In the genomic region with DNA sequence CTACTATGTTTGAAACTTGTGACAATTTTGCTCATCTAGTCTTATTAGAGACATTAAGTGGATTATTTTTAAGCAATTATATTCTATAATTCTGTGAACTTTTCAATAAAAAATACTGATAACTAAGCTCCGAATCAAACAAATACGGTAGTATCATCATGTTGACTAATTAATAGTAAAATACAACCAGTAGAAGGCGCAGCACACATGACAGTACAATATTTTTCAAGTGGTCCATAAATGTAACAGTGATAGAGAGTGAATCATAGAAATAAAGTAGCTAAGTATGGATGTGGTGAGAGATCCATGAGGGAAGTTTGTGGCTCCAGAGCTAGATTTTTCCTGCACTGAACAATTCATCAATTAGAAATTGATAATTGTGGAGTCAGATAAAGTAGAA, we compare ENCODE assay signal across 15 cellular contexts.
"Had no signal": no experiment of that assay in that cellular context is flagged by ENCODE, and none has a peak within 500 bp of the region (broad histone marks: within the 10 kb centered on the region; RNA-seq: fewer than 3 reads in every experiment).

No MANE protein-coding gene starts in this region.

- DNase-seq: activated CD4-positive, alpha-beta T cell treated with anti-CD3 and anti-CD28 coated beads, Interleukin-2, amount 50 U/mL, for 48 hours; activated CD4-positive, CD25-positive, alpha-beta regulatory T cell treated with anti-CD3 and anti-CD28 coated beads, Interleukin-2, amount 50 U/mL, for 72 hours; activated effector memory CD4-positive, alpha-beta T cell treated with anti-CD3 and anti-CD28 coated beads, Interleukin-2, amount 50 U/mL, for 16 hours; activated T-cell treated with anti-CD3 and anti-CD28 coated beads, Interleukin-2, amount 50 U/mL, for 4 hours; amniotic stem cell; body of pancreas; central memory CD4-positive, alpha-beta T cell; head of caudate nucleus; natural killer cell; nucleus accumbens had no signal

- H3K9me3 Mint-ChIP-seq: dendritic cell treated with granulocyte-macrophage colony-stimulating factor and Interleukin-4, amounts not matched to agents 40 ng/mL and 50 ng/mL, for 4 days had no signal

- H3K9me3 ChIP-seq: body of pancreas, right atrium auricular region had no signal

- H3K4me1 ChIP-seq: body of pancreas, right atrium auricular region had no signal

- ATAC-seq: activated naive CD4-positive, alpha-beta T cell treated with anti-CD3 and anti-CD28 coated beads, Interleukin-2, amount 50 U/mL, for 72 hours; activated T-cell treated with anti-CD3 and anti-CD28 coated beads, Interleukin-2, amount 50 U/mL, for 4 hours; body of pancreas; esophagus mucosa; natural killer cell had no signal

- H3K4me3 Mint-ChIP-seq: activated T-cell treated with anti-CD3 and anti-CD28 coated beads, Interleukin-2, amount 50 U/mL, for 4 hours; dendritic cell treated with granulocyte-macrophage colony-stimulating factor and Interleukin-4, amounts not matched to agents 40 ng/mL and 50 ng/mL, for 4 days; natural killer cell had no signal

- H3K36me3 Mint-ChIP-seq: activated naive CD4-positive, alpha-beta T cell treated with anti-CD3 and anti-CD28 coated beads, Interleukin-2, amount 50 U/mL, for 72 hours; natural killer cell had no signal

- H3K36me3 ChIP-seq: right atrium auricular region had no signal

- H3K4me3 ChIP-seq: body of pancreas, right atrium auricular region, skin epidermis had no signal

- H3K27ac ChIP-seq: body of pancreas, right atrium auricular region, skin epidermis had no signal

- H3K4me1 Mint-ChIP-seq: natural killer cell had no signal

- H3K27me3 Mint-ChIP-seq: dendritic cell treated with granulocyte-macrophage colony-stimulating factor and Interleukin-4, amounts not matched to agents 40 ng/mL and 50 ng/mL, for 4 days had no signal

- H3K27ac Mint-ChIP-seq: activated naive CD4-positive, alpha-beta T cell treated with anti-CD3 and anti-CD28 coated beads, Interleukin-2, amount 50 U/mL, for 72 hours; dendritic cell treated with granulocyte-macrophage colony-stimulating factor and Interleukin-4, amounts not matched to agents 40 ng/mL and 50 ng/mL, for 4 days; natural killer cell had no signal
